In the genomic region with DNA sequence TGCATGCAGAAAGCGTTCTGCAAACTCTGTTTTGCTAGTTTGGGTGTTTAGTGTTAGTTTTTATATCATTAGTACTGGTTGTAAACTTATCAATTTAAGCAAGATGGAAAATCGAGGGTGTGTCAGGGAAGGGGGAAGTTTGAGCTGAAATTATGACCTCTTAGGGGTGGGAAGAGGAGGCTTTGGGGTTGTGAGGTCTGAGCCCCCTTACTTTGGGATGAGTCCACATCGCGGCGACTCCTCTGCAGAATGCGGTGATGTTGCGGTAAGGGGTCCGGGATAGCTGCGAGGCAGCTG, we compare ENCODE assay signal across 1 cellular context.
TF ChIP-seq lines count a peak whose summit lies in the region.

No MANE protein-coding gene starts in this region.

TF ChIP-seq in K562, 482 proteins besides CTCF, POLR2A, EP300 and RAD21:
- TF ChIP-seq CXXC5 (CRISPR knock-in tag; IDR thresholded peaks at IDR 0.05), result no peak
- TF ChIP-seq PYGO2 (tag; IDR thresholded peaks at IDR 0.05), result no peak
- TF ChIP-seq, protein P1, sequence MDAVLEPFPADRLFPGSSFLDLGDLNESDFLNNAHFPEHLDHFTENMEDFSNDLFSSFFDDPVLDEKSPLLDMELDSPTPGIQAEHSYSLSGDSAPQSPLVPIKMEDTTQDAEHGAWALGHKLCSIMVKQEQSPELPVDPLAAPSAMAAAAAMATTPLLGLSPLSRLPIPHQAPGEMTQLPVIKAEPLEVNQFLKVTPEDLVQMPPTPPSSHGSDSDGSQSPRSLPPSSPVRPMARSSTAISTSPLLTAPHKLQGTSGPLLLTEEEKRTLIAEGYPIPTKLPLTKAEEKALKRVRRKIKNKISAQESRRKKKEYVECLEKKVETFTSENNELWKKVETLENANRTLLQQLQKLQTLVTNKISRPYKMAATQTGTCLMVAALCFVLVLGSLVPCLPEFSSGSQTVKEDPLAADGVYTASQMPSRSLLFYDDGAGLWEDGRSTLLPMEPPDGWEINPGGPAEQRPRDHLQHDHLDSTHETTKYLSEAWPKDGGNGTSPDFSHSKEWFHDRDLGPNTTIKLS (IDR thresholded peaks at IDR 0.05; ENCODE audit: borderline replicate concordance, low read depth), result no peak
- TF ChIP-seq, protein P2, sequence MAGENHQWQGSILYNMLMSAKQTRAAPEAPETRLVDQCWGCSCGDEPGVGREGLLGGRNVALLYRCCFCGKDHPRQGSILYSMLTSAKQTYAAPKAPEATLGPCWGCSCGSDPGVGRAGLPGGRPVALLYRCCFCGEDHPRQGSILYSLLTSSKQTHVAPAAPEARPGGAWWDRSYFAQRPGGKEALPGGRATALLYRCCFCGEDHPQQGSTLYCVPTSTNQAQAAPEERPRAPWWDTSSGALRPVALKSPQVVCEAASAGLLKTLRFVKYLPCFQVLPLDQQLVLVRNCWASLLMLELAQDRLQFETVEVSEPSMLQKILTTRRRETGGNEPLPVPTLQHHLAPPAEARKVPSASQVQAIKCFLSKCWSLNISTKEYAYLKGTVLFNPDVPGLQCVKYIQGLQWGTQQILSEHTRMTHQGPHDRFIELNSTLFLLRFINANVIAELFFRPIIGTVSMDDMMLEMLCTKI (IDR thresholded peaks at IDR 0.05; ENCODE audit: partially characterized antibody), result no peak
- TF ChIP-seq MTA2 (IDR thresholded peaks at IDR 0.05; ENCODE audit: low read depth), result no peak
- TF ChIP-seq ZFP30 (CRISPR knock-in tag; IDR thresholded peaks at IDR 0.05; ENCODE audit: borderline replicate concordance), result no peak
- TF ChIP-seq, protein P3, sequence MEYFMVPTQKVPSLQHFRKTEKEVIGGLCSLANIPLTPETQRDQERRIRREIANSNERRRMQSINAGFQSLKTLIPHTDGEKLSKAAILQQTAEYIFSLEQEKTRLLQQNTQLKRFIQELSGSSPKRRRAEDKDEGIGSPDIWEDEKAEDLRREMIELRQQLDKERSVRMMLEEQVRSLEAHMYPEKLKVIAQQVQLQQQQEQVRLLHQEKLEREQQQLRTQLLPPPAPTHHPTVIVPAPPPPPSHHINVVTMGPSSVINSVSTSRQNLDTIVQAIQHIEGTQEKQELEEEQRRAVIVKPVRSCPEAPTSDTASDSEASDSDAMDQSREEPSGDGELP (CRISPR knock-in tag; IDR thresholded peaks at IDR 0.05; ENCODE audit: borderline replicate concordance), result no peak
- no peak for TF ChIP-seq CTBP1 (IDR thresholded peaks at IDR 0.05; ENCODE audit: borderline replicate concordance)
- TF ChIP-seq FOXA1 (IDR thresholded peaks at IDR 0.05; ENCODE audit: borderline replicate concordance), result no peak
- TF ChIP-seq ERF (CRISPR knock-in tag; IDR thresholded peaks at IDR 0.05), result peak; percentile 22; the same call in 1 of the 2 replicates
- TF ChIP-seq ZNF239 (CRISPR knock-in tag; IDR thresholded peaks at IDR 0.05), result no peak
- TF ChIP-seq, protein P4, sequence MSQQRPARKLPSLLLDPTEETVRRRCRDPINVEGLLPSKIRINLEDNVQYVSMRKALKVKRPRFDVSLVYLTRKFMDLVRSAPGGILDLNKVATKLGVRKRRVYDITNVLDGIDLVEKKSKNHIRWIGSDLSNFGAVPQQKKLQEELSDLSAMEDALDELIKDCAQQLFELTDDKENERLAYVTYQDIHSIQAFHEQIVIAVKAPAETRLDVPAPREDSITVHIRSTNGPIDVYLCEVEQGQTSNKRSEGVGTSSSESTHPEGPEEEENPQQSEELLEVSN (IDR thresholded peaks at IDR 0.05; ENCODE audit: borderline replicate concordance in 1 of 2, extremely low read depth in 1 of 2, insufficient read depth in 1 of 2, insufficient read length in 1 of 2, low read depth in 1 of 2, low read length in 1 of 2, poor library complexity in 1 of 2, severe bottlenecking in 1 of 2), result peak in 1 of 2 experiments; percentile 32
- TF ChIP-seq ELF1 (tag; IDR thresholded peaks at IDR 0.05), result no peak
- TF ChIP-seq GABPB1 (CRISPR knock-in tag; IDR thresholded peaks at IDR 0.05), result no peak
- TF ChIP-seq TAL1 (IDR thresholded peaks at IDR 0.05), result 0 out of 2 replicates have a peak, but pooled peaks have one; percentile 4
- no peak for TF ChIP-seq HLTF (IDR thresholded peaks at IDR 0.05)
- TF ChIP-seq THRAP3 (IDR thresholded peaks at IDR 0.05; ENCODE audit: borderline replicate concordance), result peak; percentile 43; the same call in 1 of the 2 replicates
- no peak for TF ChIP-seq MBD2 (IDR thresholded peaks at IDR 0.05; ENCODE audit: borderline replicate concordance, low read depth)
- no peak for TF ChIP-seq TFAM (CRISPR knock-in tag; conservative IDR thresholded peaks at IDR 0.05)
